In genomic region chr6:2795162-2795561, GRCh38 we compare ENCODE assay signal across 14 cellular contexts. TPM values are rescaled to one million over a fixed set of nuclear protein-coding genes. Genes with fewer than 3 reads are reported as not detected.
DNase-seq lines count a peak whose midpoint lies in the region; ATAC-seq and TF ChIP-seq lines count a peak whose summit lies in the region.
"Had no signal": no experiment of that assay in that cellular context is flagged by ENCODE, and none has a peak within 500 bp of the region (broad histone marks: within the 10 kb centered on the region; RNA-seq: fewer than 3 reads in every experiment).

No MANE protein-coding gene starts in this region.

- H3K27ac Mint-ChIP-seq in activated CD4-positive, alpha-beta T cell treated with anti-CD3 and anti-CD28 coated beads, Interleukin-2, amount 10 ng/mL, durations not matched to agents 24 days and 14 days: peak overlapping the region; percentile 29
- peak overlapping the region; percentile 80 to 85 for H3K27ac Mint-ChIP-seq in natural killer cell

- peaks cover 6% of the 10 kb centered on the region for H3K36me3 Mint-ChIP-seq in activated CD4-positive, alpha-beta T cell treated with anti-CD3 and anti-CD28 coated beads, Interleukin-2, amount 10 ng/mL, durations not matched to agents 24 days and 14 days (ENCODE audit: low read depth)
- H3K36me3 Mint-ChIP-seq in natural killer cell: no peaks in the 10 kb centered on the region

- TF ChIP-seq CTCF in natural killer cell (IDR thresholded peaks at IDR 0.05): no peak

- peaks cover 59% of the 10 kb centered on the region for H3K4me1 Mint-ChIP-seq in activated CD4-positive, alpha-beta T cell treated with anti-CD3 and anti-CD28 coated beads, Interleukin-2, amount 10 ng/mL, durations not matched to agents 24 days and 14 days
- H3K4me1 Mint-ChIP-seq in natural killer cell: peaks cover 62 to 65% of the 10 kb centered on the region in 2 donors

- no peaks in the 10 kb centered on the region for H3K27me3 Mint-ChIP-seq in activated CD4-positive, alpha-beta T cell treated with anti-CD3 and anti-CD28 coated beads, Interleukin-2, amount 10 ng/mL, durations not matched to agents 24 days and 14 days
- H3K27me3 Mint-ChIP-seq in natural killer cell (ENCODE audit: low read depth in 2 of 2): no peaks in the 10 kb centered on the region
- H3K27me3 Mint-ChIP-seq: CD4-positive, CD25-positive, alpha-beta regulatory T cell had no signal

- no peak for DNase-seq in activated CD4-positive, alpha-beta T cell treated with anti-CD3 and anti-CD28 coated beads, Interleukin-2, amount 10 ng/mL, durations not matched to agents 24 days and 14 days
- no peak for DNase-seq in activated CD4-positive, alpha-beta T cell treated with anti-CD3 and anti-CD28 coated beads for 1 hour
- no peak for DNase-seq in epithelial cell of prostate (ENCODE audit: low read depth, low spot score)
- no peak for DNase-seq in natural killer cell
- DNase-seq in left lobe of liver (ENCODE audit: low spot score): no peak
- DNase-seq in NCI-H1694 (lab: John Stamatoyannopoulos, UW): no peak
- DNase-seq in EL: no peak
- DNase-seq: CD4-positive, CD25-positive, alpha-beta regulatory T cell; DMS53; GM23248; H7 had no signal

- H3K9me3 Mint-ChIP-seq in activated CD4-positive, alpha-beta T cell treated with anti-CD3 and anti-CD28 coated beads, Interleukin-2, amount 10 ng/mL, durations not matched to agents 24 days and 14 days: no peaks in the 10 kb centered on the region
- no peaks in the 10 kb centered on the region for H3K9me3 Mint-ChIP-seq in natural killer cell
- H3K9me3 Mint-ChIP-seq: CD4-positive, CD25-positive, alpha-beta regulatory T cell had no signal

- ATAC-seq in natural killer cell (no peak), left lobe of liver (no peak), GM19452 (IDR thresholded peaks at IDR 0.05; ENCODE audit: unreplicated experiment) (no peak)
- ATAC-seq: GM12878 had no signal

- intact Hi-C loops in activated CD4-positive, alpha-beta T cell treated with anti-CD3 and anti-CD28 coated beads, Interleukin-2, amount 10 ng/mL, durations not matched to agents 24 days and 14 days (cut with micrococcal nuclease): no loop called here
- intact Hi-C loops in natural killer cell (cut with micrococcal nuclease): loop anchor here (10.0 kb wide), 1 partner anchor 260 kb away; no protein-coding TSS in a partner anchor

- no peak overlapping the region for H3K4me3 Mint-ChIP-seq in activated CD4-positive, alpha-beta T cell treated with anti-CD3 and anti-CD28 coated beads, Interleukin-2, amount 10 ng/mL, durations not matched to agents 24 days and 14 days
- H3K4me3 Mint-ChIP-seq in natural killer cell: peak overlapping the region; percentile 59
- H3K4me3 Mint-ChIP-seq: CD4-positive, CD25-positive, alpha-beta regulatory T cell had no signal

- peak overlapping the region; percentile 99 for H3K27ac ChIP-seq in epithelial cell of prostate
- H3K27ac ChIP-seq: 22Rv1, GM23248 had no signal

RNA-seq across cellular contexts. Expression of gene WRNIP1, which starts 30.0 kb away (rescaled TPM):
- 49.3 and 50.5 TPM in 2 replicates for total RNA-seq in activated CD4-positive, alpha-beta T cell treated with anti-CD3 and anti-CD28 coated beads, Interleukin-2, amount 10 ng/mL, durations not matched to agents 24 days and 14 days
- total RNA-seq in natural killer cell (10 to 100 TPM; 27.9 to 34.8 (median 30.5) TPM), left lobe of liver (16.5 TPM)

RNA-seq across cellular contexts. Expression of gene MYLK4, which starts 44.4 kb away (rescaled TPM):
- 0.07 and 0.14 TPM in 2 replicates for total RNA-seq in activated CD4-positive, alpha-beta T cell treated with anti-CD3 and anti-CD28 coated beads, Interleukin-2, amount 10 ng/mL, durations not matched to agents 24 days and 14 days
- total RNA-seq in natural killer cell (1 to 10 TPM in 1 of 3 donors, under 1 TPM in 2; 0.45 to 1.1 (median 0.88) TPM), left lobe of liver (0.25 TPM)

RNA-seq across cellular contexts. Expression of gene SERPINB1, which starts 46.5 kb away (rescaled TPM):
- 76.1 and 79.9 TPM in 2 replicates for total RNA-seq in activated CD4-positive, alpha-beta T cell treated with anti-CD3 and anti-CD28 coated beads, Interleukin-2, amount 10 ng/mL, durations not matched to agents 24 days and 14 days
- total RNA-seq in natural killer cell: 10 to 100 TPM; 74.8 to 80.2 (median 78.1) TPM
- 9.5 TPM for total RNA-seq in left lobe of liver
